In the genomic region with DNA sequence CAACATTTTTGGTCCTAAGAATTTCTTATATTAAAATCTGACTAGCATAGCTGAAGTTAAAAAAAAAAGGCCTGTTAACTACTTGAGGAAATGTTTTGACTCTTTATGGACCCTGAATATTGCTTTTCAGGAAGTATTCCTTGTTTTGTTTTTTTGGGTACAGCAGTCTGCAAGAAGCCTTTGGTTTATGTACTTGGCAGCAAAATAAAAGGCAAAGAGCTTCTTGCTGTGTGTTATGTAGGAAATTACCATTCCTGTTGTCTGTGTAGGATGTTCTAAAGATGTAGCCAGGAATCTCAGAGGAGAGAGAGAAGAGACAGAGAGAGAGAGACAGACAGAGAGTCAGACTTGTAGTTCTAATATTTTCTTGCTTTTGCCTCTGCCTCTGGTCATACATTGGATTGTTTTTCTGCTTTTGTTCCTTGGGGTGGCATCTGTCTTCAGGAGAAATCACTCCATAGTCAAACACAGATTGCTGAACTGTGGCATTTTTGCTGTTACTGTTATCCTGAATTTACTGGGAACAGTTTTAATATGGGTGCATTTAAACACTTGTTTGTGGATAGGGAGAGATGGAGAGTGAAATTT, we compare ENCODE assay signal across 1 cellular context.
TF ChIP-seq lines count a peak whose summit lies in the region.

No MANE protein-coding gene starts in this region.

TF ChIP-seq in GM23338, 12 proteins besides CTCF, POLR2A, EP300 and RAD21:
- TF ChIP-seq EZH2 (IDR thresholded peaks at IDR 0.05; ENCODE audit: low read depth, unreplicated experiment) (no peak), EZH2phosphoT487 (IDR thresholded peaks at IDR 0.05; ENCODE audit: unreplicated experiment) (no peak), STAT1 (IDR thresholded peaks at IDR 0.05; ENCODE audit: unreplicated experiment) (no peak), POLR2AphosphoS5 (IDR thresholded peaks at IDR 0.05; ENCODE audit: low read depth) (no peak)
